1 cellular context compared by ENCODE assay signal in the genomic region with DNA sequence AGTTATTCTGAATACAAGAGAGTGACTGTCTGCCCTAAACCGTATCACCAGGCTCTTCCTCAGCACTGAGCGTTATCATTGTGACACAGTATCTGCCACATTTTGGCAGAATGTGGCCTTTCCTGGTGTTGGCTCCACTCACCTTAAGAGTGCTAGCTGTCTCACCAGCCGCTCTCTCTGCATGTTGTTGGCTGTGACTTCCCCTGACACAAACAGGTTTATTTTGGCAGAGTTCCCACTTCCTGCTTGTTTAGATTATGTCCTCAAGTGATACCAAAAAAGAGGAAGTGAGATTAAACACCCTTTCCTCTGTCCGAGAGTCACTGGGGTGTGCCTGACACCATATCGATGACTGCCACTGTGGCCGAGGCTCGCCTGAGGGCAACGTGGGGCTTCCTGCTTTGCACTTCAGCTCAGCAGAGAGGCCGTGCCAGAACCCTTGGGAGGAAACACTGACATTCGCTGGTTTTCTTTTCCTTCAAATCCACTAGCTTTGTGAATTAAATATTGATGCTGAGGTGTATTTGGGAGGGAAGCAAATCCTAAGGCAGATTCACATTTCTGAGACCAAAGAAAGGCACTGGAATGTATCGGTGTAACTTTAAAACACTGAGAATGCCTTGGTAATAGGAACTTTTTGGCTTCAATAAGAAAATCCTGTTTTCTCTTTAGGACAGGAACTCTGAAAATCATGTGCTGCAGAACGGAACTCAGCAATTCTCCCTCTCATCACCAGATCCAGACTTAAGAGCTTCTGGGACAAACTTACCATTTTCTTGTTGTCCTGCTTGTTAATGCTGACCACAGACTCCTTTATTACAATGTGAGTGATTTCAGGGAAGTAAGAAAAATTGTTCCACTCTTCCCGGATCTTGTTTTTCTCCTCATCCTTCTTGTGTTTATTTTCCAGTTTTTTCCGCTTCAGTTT.
TF ChIP-seq lines count a peak whose summit lies in the region.

No MANE protein-coding gene starts in this region.

TF ChIP-seq in GM12878, 131 proteins besides CTCF, POLR2A, EP300 and RAD21 (continued from another document and continues in another):
- TF ChIP-seq KAT2A (conservative IDR thresholded peaks at IDR 0.05; ENCODE audit: control insufficient read depth, low read depth, low read length) (no peak), EED (IDR thresholded peaks at IDR 0.05; ENCODE audit: low read depth) (peak; percentile 89), SMAD5 (IDR thresholded peaks at IDR 0.05; ENCODE audit: low read depth) (no peak), MTA3 (IDR thresholded peaks at IDR 0.05; ENCODE audit: borderline replicate concordance, low read length) (peak; percentile 95; the same call in 1 of the 2 replicates), TARDBP (IDR thresholded peaks at IDR 0.05; ENCODE audit: borderline replicate concordance) (no peak), BMI1 (IDR thresholded peaks at IDR 0.05; ENCODE audit: borderline replicate concordance) (peak; percentile 76), GABPA (IDR thresholded peaks at IDR 0.05; ENCODE audit: low read depth) (0 out of 2 replicates have a peak, but pooled peaks have one; percentile 40), SUZ12 (IDR thresholded peaks at IDR 0.05; ENCODE audit: unreplicated experiment) (no peak), JUNB (IDR thresholded peaks at IDR 0.05) (0 out of 2 replicates have a peak, but pooled peaks have one; percentile 43), POLR2AphosphoS2 (IDR thresholded peaks at IDR 0.05; ENCODE audit: low read depth, low read length) (no peak), NFXL1 (IDR thresholded peaks at IDR 0.05; ENCODE audit: borderline replicate concordance) (no peak), YY1 (IDR thresholded peaks at IDR 0.05; ENCODE audit: low read depth, low read length) (0 out of 2 replicates have a peak, but pooled peaks have one; percentile 12), SMARCA5 (IDR thresholded peaks at IDR 0.05) (peak; percentile 66; the same call in 1 of the 2 replicates), ZNF207 (IDR thresholded peaks at IDR 0.05; ENCODE audit: borderline replicate concordance) (no peak), DPF2 (IDR thresholded peaks at IDR 0.05) (peak; percentile 99)
- TF ChIP-seq, protein P1, sequence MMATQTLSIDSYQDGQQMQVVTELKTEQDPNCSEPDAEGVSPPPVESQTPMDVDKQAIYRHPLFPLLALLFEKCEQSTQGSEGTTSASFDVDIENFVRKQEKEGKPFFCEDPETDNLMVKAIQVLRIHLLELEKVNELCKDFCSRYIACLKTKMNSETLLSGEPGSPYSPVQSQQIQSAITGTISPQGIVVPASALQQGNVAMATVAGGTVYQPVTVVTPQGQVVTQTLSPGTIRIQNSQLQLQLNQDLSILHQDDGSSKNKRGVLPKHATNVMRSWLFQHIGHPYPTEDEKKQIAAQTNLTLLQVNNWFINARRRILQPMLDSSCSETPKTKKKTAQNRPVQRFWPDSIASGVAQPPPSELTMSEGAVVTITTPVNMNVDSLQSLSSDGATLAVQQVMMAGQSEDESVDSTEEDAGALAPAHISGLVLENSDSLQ (IDR thresholded peaks at IDR 0.05): peak; percentile 77; the same call in 1 of the 2 replicates
- TF ChIP-seq, protein P2, sequence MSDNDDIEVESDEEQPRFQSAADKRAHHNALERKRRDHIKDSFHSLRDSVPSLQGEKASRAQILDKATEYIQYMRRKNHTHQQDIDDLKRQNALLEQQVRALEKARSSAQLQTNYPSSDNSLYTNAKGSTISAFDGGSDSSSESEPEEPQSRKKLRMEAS (IDR thresholded peaks at IDR 0.05; ENCODE audit: low read depth, low read length): peak; percentile 15; the same call in 1 of the 2 replicates
- TF ChIP-seq, protein P3, sequence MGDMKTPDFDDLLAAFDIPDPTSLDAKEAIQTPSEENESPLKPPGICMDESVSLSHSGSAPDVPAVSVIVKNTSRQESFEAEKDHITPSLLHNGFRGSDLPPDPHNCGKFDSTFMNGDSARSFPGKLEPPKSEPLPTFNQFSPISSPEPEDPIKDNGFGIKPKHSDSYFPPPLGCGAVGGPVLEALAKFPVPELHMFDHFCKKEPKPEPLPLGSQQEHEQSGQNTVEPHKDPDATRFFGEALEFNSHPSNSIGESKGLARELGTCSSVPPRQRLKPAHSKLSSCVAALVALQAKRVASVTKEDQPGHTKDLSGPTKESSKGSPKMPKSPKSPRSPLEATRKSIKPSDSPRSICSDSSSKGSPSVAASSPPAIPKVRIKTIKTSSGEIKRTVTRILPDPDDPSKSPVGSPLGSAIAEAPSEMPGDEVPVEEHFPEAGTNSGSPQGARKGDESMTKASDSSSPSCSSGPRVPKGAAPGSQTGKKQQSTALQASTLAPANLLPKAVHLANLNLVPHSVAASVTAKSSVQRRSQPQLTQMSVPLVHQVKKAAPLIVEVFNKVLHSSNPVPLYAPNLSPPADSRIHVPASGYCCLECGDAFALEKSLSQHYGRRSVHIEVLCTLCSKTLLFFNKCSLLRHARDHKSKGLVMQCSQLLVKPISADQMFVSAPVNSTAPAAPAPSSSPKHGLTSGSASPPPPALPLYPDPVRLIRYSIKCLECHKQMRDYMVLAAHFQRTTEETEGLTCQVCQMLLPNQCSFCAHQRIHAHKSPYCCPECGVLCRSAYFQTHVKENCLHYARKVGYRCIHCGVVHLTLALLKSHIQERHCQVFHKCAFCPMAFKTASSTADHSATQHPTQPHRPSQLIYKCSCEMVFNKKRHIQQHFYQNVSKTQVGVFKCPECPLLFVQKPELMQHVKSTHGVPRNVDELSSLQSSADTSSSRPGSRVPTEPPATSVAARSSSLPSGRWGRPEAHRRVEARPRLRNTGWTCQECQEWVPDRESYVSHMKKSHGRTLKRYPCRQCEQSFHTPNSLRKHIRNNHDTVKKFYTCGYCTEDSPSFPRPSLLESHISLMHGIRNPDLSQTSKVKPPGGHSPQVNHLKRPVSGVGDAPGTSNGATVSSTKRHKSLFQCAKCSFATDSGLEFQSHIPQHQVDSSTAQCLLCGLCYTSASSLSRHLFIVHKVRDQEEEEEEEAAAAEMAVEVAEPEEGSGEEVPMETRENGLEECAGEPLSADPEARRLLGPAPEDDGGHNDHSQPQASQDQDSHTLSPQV (IDR thresholded peaks at IDR 0.05): no peak
- TF ChIP-seq, protein P4, sequence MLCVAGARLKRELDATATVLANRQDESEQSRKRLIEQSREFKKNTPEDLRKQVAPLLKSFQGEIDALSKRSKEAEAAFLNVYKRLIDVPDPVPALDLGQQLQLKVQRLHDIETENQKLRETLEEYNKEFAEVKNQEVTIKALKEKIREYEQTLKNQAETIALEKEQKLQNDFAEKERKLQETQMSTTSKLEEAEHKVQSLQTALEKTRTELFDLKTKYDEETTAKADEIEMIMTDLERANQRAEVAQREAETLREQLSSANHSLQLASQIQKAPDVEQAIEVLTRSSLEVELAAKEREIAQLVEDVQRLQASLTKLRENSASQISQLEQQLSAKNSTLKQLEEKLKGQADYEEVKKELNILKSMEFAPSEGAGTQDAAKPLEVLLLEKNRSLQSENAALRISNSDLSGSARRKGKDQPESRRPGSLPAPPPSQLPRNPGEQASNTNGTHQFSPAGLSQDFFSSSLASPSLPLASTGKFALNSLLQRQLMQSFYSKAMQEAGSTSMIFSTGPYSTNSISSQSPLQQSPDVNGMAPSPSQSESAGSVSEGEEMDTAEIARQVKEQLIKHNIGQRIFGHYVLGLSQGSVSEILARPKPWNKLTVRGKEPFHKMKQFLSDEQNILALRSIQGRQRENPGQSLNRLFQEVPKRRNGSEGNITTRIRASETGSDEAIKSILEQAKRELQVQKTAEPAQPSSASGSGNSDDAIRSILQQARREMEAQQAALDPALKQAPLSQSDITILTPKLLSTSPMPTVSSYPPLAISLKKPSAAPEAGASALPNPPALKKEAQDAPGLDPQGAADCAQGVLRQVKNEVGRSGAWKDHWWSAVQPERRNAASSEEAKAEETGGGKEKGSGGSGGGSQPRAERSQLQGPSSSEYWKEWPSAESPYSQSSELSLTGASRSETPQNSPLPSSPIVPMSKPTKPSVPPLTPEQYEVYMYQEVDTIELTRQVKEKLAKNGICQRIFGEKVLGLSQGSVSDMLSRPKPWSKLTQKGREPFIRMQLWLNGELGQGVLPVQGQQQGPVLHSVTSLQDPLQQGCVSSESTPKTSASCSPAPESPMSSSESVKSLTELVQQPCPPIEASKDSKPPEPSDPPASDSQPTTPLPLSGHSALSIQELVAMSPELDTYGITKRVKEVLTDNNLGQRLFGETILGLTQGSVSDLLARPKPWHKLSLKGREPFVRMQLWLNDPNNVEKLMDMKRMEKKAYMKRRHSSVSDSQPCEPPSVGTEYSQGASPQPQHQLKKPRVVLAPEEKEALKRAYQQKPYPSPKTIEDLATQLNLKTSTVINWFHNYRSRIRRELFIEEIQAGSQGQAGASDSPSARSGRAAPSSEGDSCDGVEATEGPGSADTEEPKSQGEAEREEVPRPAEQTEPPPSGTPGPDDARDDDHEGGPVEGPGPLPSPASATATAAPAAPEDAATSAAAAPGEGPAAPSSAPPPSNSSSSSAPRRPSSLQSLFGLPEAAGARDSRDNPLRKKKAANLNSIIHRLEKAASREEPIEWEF (IDR thresholded peaks at IDR 0.05; ENCODE audit: insufficient replicate concordance, low read depth, low read length): peak; percentile 88
- TF ChIP-seq, protein P5, sequence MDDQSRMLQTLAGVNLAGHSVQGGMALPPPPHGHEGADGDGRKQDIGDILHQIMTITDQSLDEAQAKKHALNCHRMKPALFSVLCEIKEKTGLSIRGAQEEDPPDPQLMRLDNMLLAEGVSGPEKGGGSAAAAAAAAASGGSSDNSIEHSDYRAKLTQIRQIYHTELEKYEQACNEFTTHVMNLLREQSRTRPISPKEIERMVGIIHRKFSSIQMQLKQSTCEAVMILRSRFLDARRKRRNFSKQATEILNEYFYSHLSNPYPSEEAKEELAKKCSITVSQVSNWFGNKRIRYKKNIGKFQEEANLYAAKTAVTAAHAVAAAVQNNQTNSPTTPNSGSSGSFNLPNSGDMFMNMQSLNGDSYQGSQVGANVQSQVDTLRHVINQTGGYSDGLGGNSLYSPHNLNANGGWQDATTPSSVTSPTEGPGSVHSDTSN (IDR thresholded peaks at IDR 0.05; ENCODE audit: insufficient replicate concordance, low read depth, low read length): no peak
- TF ChIP-seq, protein P6, sequence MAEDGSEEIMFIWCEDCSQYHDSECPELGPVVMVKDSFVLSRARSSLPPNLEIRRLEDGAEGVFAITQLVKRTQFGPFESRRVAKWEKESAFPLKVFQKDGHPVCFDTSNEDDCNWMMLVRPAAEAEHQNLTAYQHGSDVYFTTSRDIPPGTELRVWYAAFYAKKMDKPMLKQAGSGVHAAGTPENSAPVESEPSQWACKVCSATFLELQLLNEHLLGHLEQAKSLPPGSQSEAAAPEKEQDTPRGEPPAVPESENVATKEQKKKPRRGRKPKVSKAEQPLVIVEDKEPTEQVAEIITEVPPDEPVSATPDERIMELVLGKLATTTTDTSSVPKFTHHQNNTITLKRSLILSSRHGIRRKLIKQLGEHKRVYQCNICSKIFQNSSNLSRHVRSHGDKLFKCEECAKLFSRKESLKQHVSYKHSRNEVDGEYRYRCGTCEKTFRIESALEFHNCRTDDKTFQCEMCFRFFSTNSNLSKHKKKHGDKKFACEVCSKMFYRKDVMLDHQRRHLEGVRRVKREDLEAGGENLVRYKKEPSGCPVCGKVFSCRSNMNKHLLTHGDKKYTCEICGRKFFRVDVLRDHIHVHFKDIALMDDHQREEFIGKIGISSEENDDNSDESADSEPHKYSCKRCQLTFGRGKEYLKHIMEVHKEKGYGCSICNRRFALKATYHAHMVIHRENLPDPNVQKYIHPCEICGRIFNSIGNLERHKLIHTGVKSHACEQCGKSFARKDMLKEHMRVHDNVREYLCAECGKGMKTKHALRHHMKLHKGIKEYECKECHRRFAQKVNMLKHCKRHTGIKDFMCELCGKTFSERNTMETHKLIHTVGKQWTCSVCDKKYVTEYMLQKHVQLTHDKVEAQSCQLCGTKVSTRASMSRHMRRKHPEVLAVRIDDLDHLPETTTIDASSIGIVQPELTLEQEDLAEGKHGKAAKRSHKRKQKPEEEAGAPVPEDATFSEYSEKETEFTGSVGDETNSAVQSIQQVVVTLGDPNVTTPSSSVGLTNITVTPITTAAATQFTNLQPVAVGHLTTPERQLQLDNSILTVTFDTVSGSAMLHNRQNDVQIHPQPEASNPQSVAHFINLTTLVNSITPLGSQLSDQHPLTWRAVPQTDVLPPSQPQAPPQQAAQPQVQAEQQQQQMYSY (CRISPR knock-in tag; IDR thresholded peaks at IDR 0.05): no peak
- TF ChIP-seq, protein P7, sequence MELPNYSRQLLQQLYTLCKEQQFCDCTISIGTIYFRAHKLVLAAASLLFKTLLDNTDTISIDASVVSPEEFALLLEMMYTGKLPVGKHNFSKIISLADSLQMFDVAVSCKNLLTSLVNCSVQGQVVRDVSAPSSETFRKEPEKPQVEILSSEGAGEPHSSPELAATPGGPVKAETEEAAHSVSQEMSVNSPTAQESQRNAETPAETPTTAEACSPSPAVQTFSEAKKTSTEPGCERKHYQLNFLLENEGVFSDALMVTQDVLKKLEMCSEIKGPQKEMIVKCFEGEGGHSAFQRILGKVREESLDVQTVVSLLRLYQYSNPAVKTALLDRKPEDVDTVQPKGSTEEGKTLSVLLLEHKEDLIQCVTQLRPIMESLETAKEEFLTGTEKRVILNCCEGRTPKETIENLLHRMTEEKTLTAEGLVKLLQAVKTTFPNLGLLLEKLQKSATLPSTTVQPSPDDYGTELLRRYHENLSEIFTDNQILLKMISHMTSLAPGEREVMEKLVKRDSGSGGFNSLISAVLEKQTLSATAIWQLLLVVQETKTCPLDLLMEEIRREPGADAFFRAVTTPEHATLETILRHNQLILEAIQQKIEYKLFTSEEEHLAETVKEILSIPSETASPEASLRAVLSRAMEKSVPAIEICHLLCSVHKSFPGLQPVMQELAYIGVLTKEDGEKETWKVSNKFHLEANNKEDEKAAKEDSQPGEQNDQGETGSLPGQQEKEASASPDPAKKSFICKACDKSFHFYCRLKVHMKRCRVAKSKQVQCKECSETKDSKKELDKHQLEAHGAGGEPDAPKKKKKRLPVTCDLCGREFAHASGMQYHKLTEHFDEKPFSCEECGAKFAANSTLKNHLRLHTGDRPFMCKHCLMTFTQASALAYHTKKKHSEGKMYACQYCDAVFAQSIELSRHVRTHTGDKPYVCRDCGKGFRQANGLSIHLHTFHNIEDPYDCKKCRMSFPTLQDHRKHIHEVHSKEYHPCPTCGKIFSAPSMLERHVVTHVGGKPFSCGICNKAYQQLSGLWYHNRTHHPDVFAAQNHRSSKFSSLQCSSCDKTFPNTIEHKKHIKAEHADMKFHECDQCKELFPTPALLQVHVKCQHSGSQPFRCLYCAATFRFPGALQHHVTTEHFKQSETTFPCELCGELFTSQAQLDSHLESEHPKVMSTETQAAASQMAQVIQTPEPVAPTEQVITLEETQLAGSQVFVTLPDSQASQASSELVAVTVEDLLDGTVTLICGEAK (IDR thresholded peaks at IDR 0.05; ENCODE audit: borderline replicate concordance): no peak
- TF ChIP-seq, protein P8, sequence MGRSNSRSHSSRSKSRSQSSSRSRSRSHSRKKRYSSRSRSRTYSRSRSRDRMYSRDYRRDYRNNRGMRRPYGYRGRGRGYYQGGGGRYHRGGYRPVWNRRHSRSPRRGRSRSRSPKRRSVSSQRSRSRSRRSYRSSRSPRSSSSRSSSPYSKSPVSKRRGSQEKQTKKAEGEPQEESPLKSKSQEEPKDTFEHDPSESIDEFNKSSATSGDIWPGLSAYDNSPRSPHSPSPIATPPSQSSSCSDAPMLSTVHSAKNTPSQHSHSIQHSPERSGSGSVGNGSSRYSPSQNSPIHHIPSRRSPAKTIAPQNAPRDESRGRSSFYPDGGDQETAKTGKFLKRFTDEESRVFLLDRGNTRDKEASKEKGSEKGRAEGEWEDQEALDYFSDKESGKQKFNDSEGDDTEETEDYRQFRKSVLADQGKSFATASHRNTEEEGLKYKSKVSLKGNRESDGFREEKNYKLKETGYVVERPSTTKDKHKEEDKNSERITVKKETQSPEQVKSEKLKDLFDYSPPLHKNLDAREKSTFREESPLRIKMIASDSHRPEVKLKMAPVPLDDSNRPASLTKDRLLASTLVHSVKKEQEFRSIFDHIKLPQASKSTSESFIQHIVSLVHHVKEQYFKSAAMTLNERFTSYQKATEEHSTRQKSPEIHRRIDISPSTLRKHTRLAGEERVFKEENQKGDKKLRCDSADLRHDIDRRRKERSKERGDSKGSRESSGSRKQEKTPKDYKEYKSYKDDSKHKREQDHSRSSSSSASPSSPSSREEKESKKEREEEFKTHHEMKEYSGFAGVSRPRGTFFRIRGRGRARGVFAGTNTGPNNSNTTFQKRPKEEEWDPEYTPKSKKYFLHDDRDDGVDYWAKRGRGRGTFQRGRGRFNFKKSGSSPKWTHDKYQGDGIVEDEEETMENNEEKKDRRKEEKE (IDR thresholded peaks at IDR 0.05): no peak
